Comparison of ENCODE assay signal across 1 cellular context in the genomic region with DNA sequence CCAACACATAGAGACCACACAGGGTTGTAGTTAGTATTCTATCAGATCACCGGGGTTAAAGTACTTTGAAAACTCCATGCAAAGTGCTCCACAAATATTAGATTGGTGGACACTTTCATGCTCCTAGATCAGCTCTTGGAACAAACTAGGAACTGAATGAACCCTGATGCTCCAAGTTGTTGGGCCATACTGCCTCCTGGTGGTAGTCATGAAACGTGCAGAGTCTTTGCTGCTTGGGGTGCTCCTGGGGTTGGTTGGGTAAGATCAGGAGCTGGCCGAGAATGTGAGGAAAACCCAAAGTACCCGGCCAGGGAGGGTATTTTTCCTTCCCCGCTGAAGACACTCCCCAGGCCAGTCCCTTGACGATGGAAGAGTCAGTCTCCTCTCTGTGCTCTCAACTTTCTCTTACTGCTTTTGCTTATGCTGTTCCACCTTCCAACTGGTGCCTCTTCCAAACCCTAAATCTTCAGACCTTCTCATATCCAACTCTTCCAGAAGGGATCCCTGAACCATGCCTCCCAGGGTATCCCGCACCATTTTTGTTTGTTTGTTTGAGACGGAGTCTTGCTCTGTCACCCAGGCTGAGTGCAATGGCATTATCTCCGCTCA.
TF ChIP-seq lines count a peak whose summit lies in the region.

No MANE protein-coding gene starts in this region.

TF ChIP-seq in GM23338, 12 proteins besides CTCF, POLR2A, EP300 and RAD21 (continued from another document):
- TF ChIP-seq, protein P1, sequence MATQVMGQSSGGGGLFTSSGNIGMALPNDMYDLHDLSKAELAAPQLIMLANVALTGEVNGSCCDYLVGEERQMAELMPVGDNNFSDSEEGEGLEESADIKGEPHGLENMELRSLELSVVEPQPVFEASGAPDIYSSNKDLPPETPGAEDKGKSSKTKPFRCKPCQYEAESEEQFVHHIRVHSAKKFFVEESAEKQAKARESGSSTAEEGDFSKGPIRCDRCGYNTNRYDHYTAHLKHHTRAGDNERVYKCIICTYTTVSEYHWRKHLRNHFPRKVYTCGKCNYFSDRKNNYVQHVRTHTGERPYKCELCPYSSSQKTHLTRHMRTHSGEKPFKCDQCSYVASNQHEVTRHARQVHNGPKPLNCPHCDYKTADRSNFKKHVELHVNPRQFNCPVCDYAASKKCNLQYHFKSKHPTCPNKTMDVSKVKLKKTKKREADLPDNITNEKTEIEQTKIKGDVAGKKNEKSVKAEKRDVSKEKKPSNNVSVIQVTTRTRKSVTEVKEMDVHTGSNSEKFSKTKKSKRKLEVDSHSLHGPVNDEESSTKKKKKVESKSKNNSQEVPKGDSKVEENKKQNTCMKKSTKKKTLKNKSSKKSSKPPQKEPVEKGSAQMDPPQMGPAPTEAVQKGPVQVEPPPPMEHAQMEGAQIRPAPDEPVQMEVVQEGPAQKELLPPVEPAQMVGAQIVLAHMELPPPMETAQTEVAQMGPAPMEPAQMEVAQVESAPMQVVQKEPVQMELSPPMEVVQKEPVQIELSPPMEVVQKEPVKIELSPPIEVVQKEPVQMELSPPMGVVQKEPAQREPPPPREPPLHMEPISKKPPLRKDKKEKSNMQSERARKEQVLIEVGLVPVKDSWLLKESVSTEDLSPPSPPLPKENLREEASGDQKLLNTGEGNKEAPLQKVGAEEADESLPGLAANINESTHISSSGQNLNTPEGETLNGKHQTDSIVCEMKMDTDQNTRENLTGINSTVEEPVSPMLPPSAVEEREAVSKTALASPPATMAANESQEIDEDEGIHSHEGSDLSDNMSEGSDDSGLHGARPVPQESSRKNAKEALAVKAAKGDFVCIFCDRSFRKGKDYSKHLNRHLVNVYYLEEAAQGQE (IDR thresholded peaks at IDR 0.05; ENCODE audit: unreplicated experiment), result no peak
